In genomic region chr4:165378398-165378762, GRCh38 we compare ENCODE assay signal across 9 cellular contexts. TPM values are rescaled to one million over a fixed set of nuclear protein-coding genes. Genes with fewer than 3 reads are reported as not detected.
A peak's percentile ranks its signal among the peaks of the same experiment; 100 is the strongest.
DNase-seq lines count a peak whose midpoint lies in the region; ATAC-seq and TF ChIP-seq lines count a peak whose summit lies in the region.
"Had no signal": no experiment of that assay in that cellular context is flagged by ENCODE, and none has a peak within 500 bp of the region (broad histone marks: within the 10 kb centered on the region; RNA-seq: fewer than 3 reads in every experiment).

No MANE protein-coding gene starts in this region.

- TF ChIP-seq EP300 in gastroesophageal sphincter (IDR thresholded peaks at IDR 0.05), result no peak

- no peak for TF ChIP-seq POLR2A in gastroesophageal sphincter (IDR thresholded peaks at IDR 0.05)

- H3K9me3 ChIP-seq in WERI-Rb-1 (ENCODE audit: severe bottlenecking) (no peaks in the 10 kb centered on the region), gastroesophageal sphincter (peaks cover 0 to 12% (median 0%) of the 10 kb centered on the region in 3 donors)

- 11 to 27% methylated on average over 1 of the region's 1 CpG for WGBS in gastroesophageal sphincter (ENCODE audit: low coverage in 1 of 2), 2 donors

- peaks cover 0 to 35% (median 0%) of the 10 kb centered on the region in 3 donors for H3K4me1 ChIP-seq in gastroesophageal sphincter

- H3K4me3 ChIP-seq in WERI-Rb-1 (ENCODE audit: low read depth, low read length), result peak overlapping the region; percentile 58
- peak overlapping the region; percentile 50 to 82 for H3K4me3 ChIP-seq in gastroesophageal sphincter
- H3K4me3 ChIP-seq in skeletal muscle cell (ENCODE audit: low read depth, low read length), result peak overlapping the region; percentile 58

- H3K27me3 ChIP-seq in WERI-Rb-1 (ENCODE audit: insufficient read depth, low read depth, severe bottlenecking) (no peaks in the 10 kb centered on the region), gastroesophageal sphincter (no peaks in the 10 kb centered on the region)

- peak; percentile 7 for DNase-seq in GM20000 (ENCODE audit: low spot score)
- DNase-seq in WERI-Rb-1, result no peak
- no peak for DNase-seq in skeletal muscle cell (ENCODE audit: low read depth)
- no peak for DNase-seq in glomerular visceral epithelial cell (ENCODE audit: extremely low spot score)
- no peak for DNase-seq in mesenteric fat pad (ENCODE audit: low spot score)
- DNase-seq in GM03348 (ENCODE audit: low spot score), result no peak
- no peak for DNase-seq in ureter (ENCODE audit: low spot score)
- DNase-seq: MV-4-11 had no signal

- TF ChIP-seq CTCF in GM20000 (IDR thresholded peaks at IDR 0.05; ENCODE audit: extremely low read depth, missing control alignments) (no peak), WERI-Rb-1 (IDR thresholded peaks at IDR 0.05; ENCODE audit: low read depth, low read length) (no peak), gastroesophageal sphincter (IDR thresholded peaks at IDR 0.05) (no peak)

- H3K27ac ChIP-seq in WERI-Rb-1 (no peak overlapping the region; the same call in 1 of the 2 replicates), gastroesophageal sphincter (peak overlapping the region; percentile 55 to 91 (median 85))

- no peak for ATAC-seq in gastroesophageal sphincter

- H3K36me3 ChIP-seq in WERI-Rb-1, result no peaks in the 10 kb centered on the region
- H3K36me3 ChIP-seq in gastroesophageal sphincter, result no peaks in the 10 kb centered on the region

RNA-seq across cellular contexts. Expression of gene CPE, which starts 0.4 kb away (rescaled TPM):
- total RNA-seq in gastroesophageal sphincter (100 to 1,000 TPM; 126 to 272 (median 201) TPM), mesenteric fat pad (90.4 TPM), ureter (70.4 TPM)

RNA-seq across cellular contexts. Expression of gene MSMO1, which starts 50.9 kb away (rescaled TPM):
- total RNA-seq in gastroesophageal sphincter, result 10 to 100 TPM; 10.4 to 34.7 (median 13.9) TPM
- total RNA-seq in mesenteric fat pad, result 13.9 TPM
- total RNA-seq in ureter, result 98.6 TPM
